ENCODE assay signal across 1 cellular context in the genomic region with DNA sequence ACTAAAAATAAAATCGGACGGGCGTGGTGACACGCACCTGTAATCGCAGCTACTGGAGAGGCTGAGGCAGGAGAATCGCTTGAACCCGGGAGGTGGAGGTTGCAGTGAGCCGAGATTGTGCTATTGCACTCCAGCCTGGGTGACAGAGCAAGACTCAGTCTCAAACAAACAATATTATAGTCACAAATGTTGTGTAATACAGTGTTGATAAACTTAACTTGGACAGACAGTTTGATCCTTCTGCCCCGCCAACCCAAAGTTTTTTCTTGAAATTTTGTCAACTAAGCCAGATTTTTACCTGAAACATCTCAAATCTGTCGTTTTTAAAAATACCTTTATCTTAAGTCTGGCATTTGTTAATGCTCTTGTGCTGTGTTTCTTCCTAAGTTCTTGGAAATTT. TPM values are rescaled to one million over a fixed set of nuclear protein-coding genes. Genes with fewer than 3 reads are reported as not detected.
"Had no signal": no experiment of that assay in that cellular context is flagged by ENCODE, and none has a peak within 500 bp of the region (broad histone marks: within the 10 kb centered on the region; RNA-seq: fewer than 3 reads in every experiment).

No MANE protein-coding gene starts in this region.

RNA-seq across cellular contexts. Expression of a gene that starts 13.8 kb away (rescaled TPM):
- total RNA-seq: ascending aorta had no signal
